27 cellular contexts compared by ENCODE assay signal in genomic region chr4:17726911-17727310, GRCh38. TPM values are rescaled to one million over a fixed set of nuclear protein-coding genes. Genes with fewer than 3 reads are reported as not detected.
A peak's percentile ranks its signal among the peaks of the same experiment; 100 is the strongest.
DNase-seq lines count a peak whose midpoint lies in the region; ATAC-seq and TF ChIP-seq lines count a peak whose summit lies in the region.
"Had no signal": no experiment of that assay in that cellular context is flagged by ENCODE, and none has a peak within 500 bp of the region (broad histone marks: within the 10 kb centered on the region; RNA-seq: fewer than 3 reads in every experiment).

No MANE protein-coding gene starts in this region.

- TF ChIP-seq CTCF in HFFc6 (IDR thresholded peaks at IDR 0.05) (no peak), foreskin keratinocyte (conservative IDR thresholded peaks at IDR 0.05) (no peak), natural killer cell (IDR thresholded peaks at IDR 0.05) (no peak), colonic mucosa (IDR thresholded peaks at IDR 0.05) (no peak), heart left ventricle (IDR thresholded peaks at IDR 0.05) (no peak)

- H3K27me3 Mint-ChIP-seq in HFFc6 (ENCODE audit: insufficient read depth) (peaks cover 7% of the 10 kb centered on the region), natural killer cell (ENCODE audit: low read depth in 2 of 2) (peaks cover 7 to 28% of the 10 kb centered on the region in 2 donors)

- H3K4me3 ChIP-seq in colonic mucosa (no peak overlapping the region), heart left ventricle (no peak overlapping the region)
- H3K4me3 ChIP-seq: BLaER1 treated with 17β-estradiol and CSF1 and Interleukin-3, amounts not matched to agents 10 nM and 100 nM; MG63; PC-9; SJSA1 had no signal

- H3K27ac ChIP-seq in foreskin keratinocyte (no peak overlapping the region), colonic mucosa (no peak overlapping the region), heart left ventricle (no peak overlapping the region)
- H3K27ac ChIP-seq: BLaER1 treated with 17β-estradiol and CSF1 and Interleukin-3, amounts not matched to agents 10 nM and 100 nM; PC-9; SJSA1 had no signal

- H3K9me3 Mint-ChIP-seq in HFFc6 (peaks cover 4% of the 10 kb centered on the region; the same call in 1 of the 2 replicates), natural killer cell (peaks cover 4% of the 10 kb centered on the region in 2 donors)

- no peaks in the 10 kb centered on the region for H3K36me3 Mint-ChIP-seq in HFFc6 (ENCODE audit: low read depth)
- no peaks in the 10 kb centered on the region for H3K36me3 Mint-ChIP-seq in natural killer cell

- H3K9ac ChIP-seq in colonic mucosa (ENCODE audit: low read depth in 2 of 2, low read length in 2 of 2): no peak overlapping the region
- H3K9ac ChIP-seq: BLaER1 treated with 17β-estradiol and CSF1 and Interleukin-3, amounts not matched to agents 10 nM and 100 nM had no signal

- ATAC-seq in foreskin keratinocyte (peak; percentile 24), natural killer cell (no peak), heart left ventricle (no peak)
- ATAC-seq: HCT116, HepG2 had no signal

- no peaks in the 10 kb centered on the region for H3K4me1 ChIP-seq in foreskin keratinocyte
- H3K4me1 ChIP-seq in colonic mucosa: no peaks in the 10 kb centered on the region
- no peaks in the 10 kb centered on the region for H3K4me1 ChIP-seq in heart left ventricle
- H3K4me1 ChIP-seq: SJSA1 had no signal

- H3K36me3 ChIP-seq in colonic mucosa (no peaks in the 10 kb centered on the region), heart left ventricle (no peaks in the 10 kb centered on the region)
- H3K36me3 ChIP-seq: BLaER1 treated with 17β-estradiol and CSF1 and Interleukin-3, amounts not matched to agents 10 nM and 100 nM; MG63; SJSA1 had no signal

- 73 to 78% (median 75%) methylated on average over 2 of the region's 2 CpGs for WGBS in heart left ventricle, 4 donors

- intact Hi-C loops in natural killer cell (cut with micrococcal nuclease) (no loop called here), colonic mucosa (cut with DNase I) (no loop called here), heart left ventricle (cut with DNase I) (no loop called here)

- DNase-seq in AG08395 (ENCODE audit: low spot score) (peak; percentile 31), HFFc6 (peak; percentile 30), astrocyte of the hippocampus (ENCODE audit: low read depth, low spot score) (peak; percentile 16), foreskin keratinocyte (peak in 1 of 2 donors; percentile 44), natural killer cell (no peak), colonic mucosa (no peak), heart left ventricle (no peak)
- DNase-seq: AML-193; CD4-positive, alpha-beta T cell; DMS79 treated with DMSO at 0.1 percent for 48 hours; Kasumi-1; MG63; NCI-H1105 treated with DMSO at 0.1 percent for 48 hours; NCI-H146; NCI-H2029; NCI-H446; NCI-H526; NCI-H82; NK-92 treated with Interleukin-12 subunit alpha and Interleukin-12 subunit beta, amount 100 ng/mL, for 24 hours; PC-9; Right ventricle myocardium superior had no signal

- H3K4me1 Mint-ChIP-seq in HFFc6 (ENCODE audit: low read depth) (peaks cover 23% of the 10 kb centered on the region), natural killer cell (no peaks in the 10 kb centered on the region)

- H3K9me3 ChIP-seq in colonic mucosa (no peaks in the 10 kb centered on the region), heart left ventricle (peaks cover 0 to 8% (median 0%) of the 10 kb centered on the region in 12 donors)
- H3K9me3 ChIP-seq: MG63, SJSA1 had no signal

- TF ChIP-seq POLR2A in heart left ventricle (IDR thresholded peaks at IDR 0.05): no peak

- H3K27me3 ChIP-seq in foreskin keratinocyte (no peaks in the 10 kb centered on the region), colonic mucosa (no peaks in the 10 kb centered on the region), heart left ventricle (no peaks in the 10 kb centered on the region)
- H3K27me3 ChIP-seq: BLaER1 treated with 17β-estradiol and CSF1 and Interleukin-3, amounts not matched to agents 10 nM and 100 nM; MG63; SJSA1 had no signal

- no peak overlapping the region for H3K4me3 Mint-ChIP-seq in HFFc6
- H3K4me3 Mint-ChIP-seq in natural killer cell: no peak overlapping the region
- H3K4me3 Mint-ChIP-seq: CD4-positive, alpha-beta T cell had no signal

- no peak overlapping the region for H3K27ac Mint-ChIP-seq in HFFc6
- H3K27ac Mint-ChIP-seq in natural killer cell: no peak overlapping the region
- H3K27ac Mint-ChIP-seq: CD4-positive, alpha-beta T cell had no signal

RNA-seq across cellular contexts. Expression of gene FAM184B, which starts 54.5 kb away (rescaled TPM):
- total RNA-seq in HFFc6 (2021; fragmentation: NEBNext Ultra II Directional; extraction: Animal tissue kit (Norgen Biotek cat#: 25700)): under 1 TPM in 2 of 6 experiments, not detected in 4; 0.02 to 0.05 TPM
- total RNA-seq in foreskin keratinocyte (not detected in 2 replicates), natural killer cell (under 1 TPM in 1 of 3 donors, not detected in 2; 0.05 TPM), colonic mucosa (under 1 TPM; 0.19 to 0.94 TPM), heart left ventricle (under 1 TPM in 1 of 9 donors, not detected in 8; 0.08 TPM)
- polyA plus RNA-seq in foreskin keratinocyte (0.01 TPM in 2 replicates), heart left ventricle (under 1 TPM in 1 of 2 donors, not detected in 1; 0.04 TPM)
- total RNA-seq: A172; CD4-positive, alpha-beta T cell; HepG2; HT-29; PC-9; Right ventricle myocardium superior; SJSA1 had no signal
- polyA plus RNA-seq: HepG2 had no signal

Comparison
In these comparisons a context has a peak if more than half of its experiments do, and no peak if none do; other contexts are left out.
1. DNase-seq: peak in AG08395 (single experiment), HFFc6 (single experiment) and astrocyte of the hippocampus (single experiment); none in natural killer cell (single experiment), colonic mucosa (single experiment) and heart left ventricle (0 of 5).